13 cellular contexts compared by ENCODE assay signal in the genomic region with DNA sequence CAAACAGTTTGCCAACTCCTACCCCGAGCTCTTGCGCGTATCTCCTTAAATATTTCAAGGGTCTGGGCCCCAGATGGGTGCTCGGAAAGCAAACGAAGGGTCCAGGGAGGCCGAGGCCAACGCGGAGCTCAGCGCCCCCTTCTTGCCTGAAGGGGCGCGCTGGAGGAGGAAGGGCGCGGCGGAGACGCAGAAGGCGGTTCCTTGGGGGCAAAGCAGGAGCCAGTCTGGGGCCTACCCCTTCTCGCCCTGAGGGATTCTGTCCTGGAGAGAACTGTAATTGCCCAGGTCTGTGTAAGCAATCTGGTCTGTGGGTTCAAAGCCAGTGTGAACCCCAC. TPM values are rescaled to one million over a fixed set of nuclear protein-coding genes. Genes with fewer than 3 reads are reported as not detected.
DNase-seq lines count a peak whose midpoint lies in the region; ATAC-seq and TF ChIP-seq lines count a peak whose summit lies in the region.
"Had no signal": no experiment of that assay in that cellular context is flagged by ENCODE, and none has a peak within 500 bp of the region (broad histone marks: within the 10 kb centered on the region; RNA-seq: fewer than 3 reads in every experiment).

No MANE protein-coding gene starts in this region.

- peaks cover 52% of the 10 kb centered on the region for H3K79me2 ChIP-seq in neural progenitor cell (ENCODE audit: low read depth)

- no peaks in the 10 kb centered on the region for H3K9me3 Mint-ChIP-seq in CD4-positive, alpha-beta memory T cell
- peaks cover 44% of the 10 kb centered on the region for H3K9me3 Mint-ChIP-seq in neural progenitor cell

- peaks cover 56 to 64% of the 10 kb centered on the region in 2 donors for H3K27me3 Mint-ChIP-seq in CD4-positive, alpha-beta memory T cell
- H3K27me3 Mint-ChIP-seq in neural progenitor cell (ENCODE audit: insufficient read depth, low read depth): peaks cover 9% of the 10 kb centered on the region

- H3K9me3 ChIP-seq in CD4-positive, alpha-beta memory T cell (ENCODE audit: control insufficient read depth in 1 of 2, low read length in 2 of 2): no peaks in the 10 kb centered on the region
- H3K9me3 ChIP-seq in NT2/D1 (ENCODE audit: insufficient read depth, low read length): no peaks in the 10 kb centered on the region
- no peaks in the 10 kb centered on the region for H3K9me3 ChIP-seq in esophagus squamous epithelium
- H3K9me3 ChIP-seq in neural progenitor cell (ENCODE audit: low read depth): no peaks in the 10 kb centered on the region
- H3K9me3 ChIP-seq in gastroesophageal sphincter: no peaks in the 10 kb centered on the region
- H3K9me3 ChIP-seq: left lung, right lobe of liver had no signal

- H3K27me3 ChIP-seq in CD4-positive, alpha-beta memory T cell (ENCODE audit: insufficient read depth, low read length): peaks cover 40% of the 10 kb centered on the region
- H3K27me3 ChIP-seq in NT2/D1 (ENCODE audit: insufficient read depth, insufficient read length): peaks cover 13% of the 10 kb centered on the region
- peaks cover 22 to 90% (median 35%) of the 10 kb centered on the region in 4 donors for H3K27me3 ChIP-seq in esophagus squamous epithelium
- peaks cover 7% of the 10 kb centered on the region for H3K27me3 ChIP-seq in neural progenitor cell
- H3K27me3 ChIP-seq in gastroesophageal sphincter: peaks cover 73% of the 10 kb centered on the region

- H3K4me1 Mint-ChIP-seq in CD4-positive, alpha-beta memory T cell: peaks cover 18 to 41% (median 31%) of the 10 kb centered on the region in 4 donors
- H3K4me1 Mint-ChIP-seq in neural progenitor cell: peaks cover 49% of the 10 kb centered on the region

- H3K36me3 Mint-ChIP-seq in CD4-positive, alpha-beta memory T cell: no peaks in the 10 kb centered on the region
- peaks cover 54% of the 10 kb centered on the region for H3K36me3 Mint-ChIP-seq in neural progenitor cell

- no peak for TF ChIP-seq CTCF in esophagus squamous epithelium (IDR thresholded peaks at IDR 0.05)
- peak; percentile 44 for TF ChIP-seq CTCF in neural progenitor cell (IDR thresholded peaks at IDR 0.05)
- no peak for TF ChIP-seq CTCF in gastroesophageal sphincter (IDR thresholded peaks at IDR 0.05)

- peak overlapping the region; percentile 57 for H2AFZ ChIP-seq in neural progenitor cell (replicated peaks)

- peaks cover 36% of the 10 kb centered on the region for H3K4me1 ChIP-seq in CD4-positive, alpha-beta memory T cell (ENCODE audit: insufficient read depth, low read length)
- H3K4me1 ChIP-seq in NT2/D1 (ENCODE audit: insufficient read depth, insufficient read length) (peaks cover 6% of the 10 kb centered on the region), esophagus squamous epithelium (peaks cover 22 to 51% (median 27%) of the 10 kb centered on the region in 3 donors), neural progenitor cell (peaks cover 35% of the 10 kb centered on the region), gastroesophageal sphincter (peaks cover 0 to 46% (median 17%) of the 10 kb centered on the region in 3 donors)

- H4K20me1 ChIP-seq in neural progenitor cell (ENCODE audit: low read depth): peaks cover 10% of the 10 kb centered on the region

- peak overlapping the region; percentile 70 for H3K9ac ChIP-seq in NT2/D1 (ENCODE audit: insufficient read length, low read depth)
- no peak overlapping the region for H3K9ac ChIP-seq in neural progenitor cell

- H3K4me2 ChIP-seq in neural progenitor cell: peak overlapping the region; percentile 90

- H3F3A ChIP-seq in neural progenitor cell (ENCODE audit: low read depth): peaks cover 38% of the 10 kb centered on the region

- TF ChIP-seq POLR2A in esophagus squamous epithelium (IDR thresholded peaks at IDR 0.05) (no peak), gastroesophageal sphincter (IDR thresholded peaks at IDR 0.05) (no peak)

- no peak for DNase-seq in CD4-positive, alpha-beta memory T cell
- no peak for DNase-seq in NT2/D1 (ENCODE audit: low read depth, low spot score)
- no peak for DNase-seq in esophagus squamous epithelium (lab: John Stamatoyannopoulos, UW)
- DNase-seq in neural progenitor cell (ENCODE audit: low spot score): peak; percentile 71
- no peak for DNase-seq in D341Med (ENCODE audit: low spot score)
- DNase-seq: DMS 273 treated with DMSO at 0.1 percent for 48 hours; effector memory CD4-positive, alpha-beta T cell; NCI-H446 treated with DMSO at 0.1 percent for 48 hours had no signal

- no peak for ATAC-seq in HG02623 (IDR thresholded peaks at IDR 0.05; ENCODE audit: unreplicated experiment)
- no peak for ATAC-seq in gastroesophageal sphincter
- no peak for ATAC-seq in GM19455 (IDR thresholded peaks at IDR 0.05; ENCODE audit: unreplicated experiment)

- H3K27ac ChIP-seq in CD4-positive, alpha-beta memory T cell (ENCODE audit: low read depth, low read length): no peak overlapping the region
- H3K27ac ChIP-seq in esophagus squamous epithelium (peak overlapping the region in 1 of 4 donors; percentile 21), neural progenitor cell (no peak overlapping the region), gastroesophageal sphincter (no peak overlapping the region)
- H3K27ac ChIP-seq: left lung, right lobe of liver had no signal

- no peak overlapping the region for H3K4me3 ChIP-seq in CD4-positive, alpha-beta memory T cell (ENCODE audit: low read length in 2 of 2)
- H3K4me3 ChIP-seq in NT2/D1 (ENCODE audit: insufficient read length, low read depth) (peak overlapping the region; percentile 39), esophagus squamous epithelium (peak overlapping the region in 3 of 4 donors; percentile 0 to 65 (median 47)), neural progenitor cell (peak overlapping the region; percentile 98), gastroesophageal sphincter (peak overlapping the region in 1 of 2 donors; percentile 52)
- H3K4me3 ChIP-seq: right lobe of liver had no signal

- peak overlapping the region in 6 of 8 donors; percentile 37 to 80 (median 75) for H3K4me3 Mint-ChIP-seq in CD4-positive, alpha-beta memory T cell
- peak overlapping the region; percentile 65 for H3K4me3 Mint-ChIP-seq in neural progenitor cell

- no peaks in the 10 kb centered on the region for H3K36me3 ChIP-seq in CD4-positive, alpha-beta memory T cell (ENCODE audit: insufficient read depth, low read length)
- H3K36me3 ChIP-seq in NT2/D1 (ENCODE audit: insufficient read depth, insufficient read length, low read length): no peaks in the 10 kb centered on the region
- no peaks in the 10 kb centered on the region for H3K36me3 ChIP-seq in esophagus squamous epithelium
- H3K36me3 ChIP-seq in neural progenitor cell: no peaks in the 10 kb centered on the region
- no peaks in the 10 kb centered on the region for H3K36me3 ChIP-seq in gastroesophageal sphincter
- H3K36me3 ChIP-seq: left lung, right lobe of liver had no signal

- no peak for TF ChIP-seq EP300 in gastroesophageal sphincter (IDR thresholded peaks at IDR 0.05)

- no peak overlapping the region for H3K27ac Mint-ChIP-seq in CD4-positive, alpha-beta memory T cell
- H3K27ac Mint-ChIP-seq in neural progenitor cell: no peak overlapping the region

- CTCF ChIA-PET in CD4-positive, alpha-beta memory T cell (lab: Charles Lee; ENCODE audit: partially characterized antibody): no interaction called here

- POLR2A ChIA-PET in CD4-positive, alpha-beta memory T cell (lab: Charles Lee; ENCODE audit: partially characterized antibody): no interaction called here

- WGBS in esophagus squamous epithelium, 2 donors: 67% methylated on average over 10 to 11 of the region's 17 CpGs
- 77 to 89% methylated on average over 6 of the region's 17 CpGs for WGBS in gastroesophageal sphincter (ENCODE audit: low coverage in 1 of 2), 2 donors

- intact Hi-C loops in CD4-positive, alpha-beta memory T cell (cut with micrococcal nuclease): no loop called here
- intact Hi-C loops in esophagus squamous epithelium (cut with DNase I): loop anchor here (10.0 kb wide), 1 partner anchor 522 kb away; no protein-coding TSS in a partner anchor

RNA-seq across cellular contexts. Expression of gene SFRP2, which starts 4.0 kb away (rescaled TPM):
- not detected for total RNA-seq in CD4-positive, alpha-beta memory T cell
- not detected for polyA plus RNA-seq in CD4-positive, alpha-beta memory T cell
- total RNA-seq in esophagus squamous epithelium (100 to 1,000 TPM in 1 of 4 donors, 10 to 100 TPM in 1, 1 to 10 TPM in 2; 2.2 to 104 (median 13.3) TPM), neural progenitor cell (ENCODE audit: low replicate concordance) (86.1 and 123 TPM in 2 replicates), gastroesophageal sphincter (10 to 100 TPM; 12.3 to 36.5 (median 21.2) TPM)
- total RNA-seq: right lobe of liver had no signal

RNA-seq across cellular contexts. Expression of gene RNF175, which starts 33.0 kb away (rescaled TPM):
- total RNA-seq in CD4-positive, alpha-beta memory T cell: under 1 TPM; 0.67 TPM
- under 1 TPM; 0.24 to 0.59 TPM for polyA plus RNA-seq in CD4-positive, alpha-beta memory T cell
- under 1 TPM in 1 of 4 donors, not detected in 3; 0.76 TPM for total RNA-seq in esophagus squamous epithelium
- total RNA-seq in neural progenitor cell (ENCODE audit: low replicate concordance): 25.1 and 34.6 TPM in 2 replicates
- under 1 TPM in 3 of 4 donors, not detected in 1; 0.16 to 0.89 (median 0.67) TPM for total RNA-seq in gastroesophageal sphincter

Comparison
In these comparisons a context has a peak if more than half of its experiments do, and no peak if none do; other contexts are left out.
1. H3K4me3 ChIP-seq: peak in NT2/D1 (single experiment), esophagus squamous epithelium (3 of 4) and neural progenitor cell (single experiment); none in CD4-positive, alpha-beta memory T cell (0 of 2).
2. RNA of gene RNF175, which starts 33.0 kb away (total RNA-seq): 25.1 to 34.6 TPM in neural progenitor cell; 0.16 to 0.89 TPM in gastroesophageal sphincter, 0.67 TPM in CD4-positive, alpha-beta memory T cell and 0.76 TPM in esophagus squamous epithelium; every median in the first group is over 10 times any median in the second.